In the genomic region with DNA sequence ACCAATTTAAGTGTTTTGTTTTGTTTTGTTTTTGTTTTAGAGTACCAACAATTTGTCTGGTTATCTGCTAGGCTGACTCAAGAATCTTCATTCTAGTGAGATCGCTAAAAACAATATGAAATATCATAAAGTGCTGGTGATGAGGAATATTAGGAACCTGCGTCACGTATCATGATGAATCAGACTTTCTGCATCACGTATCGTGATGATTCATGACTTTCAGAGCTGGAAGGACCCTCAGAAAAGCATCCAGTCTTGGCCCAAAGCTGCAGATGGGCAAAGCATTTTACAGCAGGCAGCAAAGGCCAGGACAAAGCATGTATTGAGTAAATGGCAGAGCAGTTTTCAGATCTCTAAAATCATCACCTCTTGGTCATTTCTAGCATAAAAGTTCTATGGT, we compare ENCODE assay signal across 23 cellular contexts.
DNase-seq lines count a peak whose midpoint lies in the region; ATAC-seq, FAIRE-seq and TF ChIP-seq lines count a peak whose summit lies in the region.
"Had no signal": no experiment of that assay in that cellular context is flagged by ENCODE, and none has a peak within 500 bp of the region (broad histone marks: within the 10 kb centered on the region; RNA-seq: fewer than 3 reads in every experiment).

No MANE protein-coding gene starts in this region.

- BruUV-seq in PC-3 (replicated peaks; lab: Mats Ljungman, UMichigan) = no TSS peak

- ATAC-seq in PC-3 = no peak
- peak; percentile 4 for ATAC-seq in foreskin keratinocyte
- no peak for ATAC-seq in natural killer cell
- ATAC-seq in GM18861 (IDR thresholded peaks at IDR 0.05; ENCODE audit: unreplicated experiment) = no peak
- ATAC-seq: effector memory CD8-positive, alpha-beta T cell; gastrocnemius medialis; stimulated activated naive CD8-positive, alpha-beta T cell treated with anti-CD3 and anti-CD28 coated beads, Interleukin-15, amount 100 ng/mL, for 72 hours; T-cell had no signal

- H2AFZ ChIP-seq in ACC112 (ENCODE audit: low read length, unreplicated experiment) = no peak overlapping the region
- no peak overlapping the region for H2AFZ ChIP-seq in PC-3 (ENCODE audit: low read length)

- peak overlapping the region; percentile 2; the same call in 1 of the 2 replicates for H3K4me3 ChIP-seq in ACC112 (ENCODE audit: low read depth, low read length)
- H3K4me3 ChIP-seq in PC-3 (ENCODE audit: low read length) = no peak overlapping the region
- H3K4me3 ChIP-seq in bronchial epithelial cell (ENCODE audit: low read depth, low read length) = no peak overlapping the region
- H3K4me3 ChIP-seq in adrenal gland = no peak overlapping the region
- H3K4me3 ChIP-seq: gastrocnemius medialis, sigmoid colon, transverse colon had no signal

- 93 to 98% (median 94%) methylated on average over 5 of the region's 5 CpGs for WGBS in adrenal gland, 4 donors

- H3K9me2 ChIP-seq in PC-3 (replicated peaks; ENCODE audit: low read length) = no peaks in the 10 kb centered on the region

- H3K4me3 Mint-ChIP-seq in natural killer cell = no peak overlapping the region
- H3K4me3 Mint-ChIP-seq: effector memory CD8-positive, alpha-beta T cell; stimulated activated naive CD8-positive, alpha-beta T cell treated with anti-CD3 and anti-CD28 coated beads, Interleukin-15, amount 100 ng/mL, for 72 hours; T-cell had no signal

- FAIRE-seq in bronchial epithelial cell (lab: Jason Lieb, UNC) = peak; percentile 66
- FAIRE-seq: GM12891 had no signal

- H3K27me3 ChIP-seq in ACC112 (ENCODE audit: insufficient read depth, low read length) = no peaks in the 10 kb centered on the region
- no peaks in the 10 kb centered on the region for H3K27me3 ChIP-seq in PC-3 (ENCODE audit: low read length)
- no peaks in the 10 kb centered on the region for H3K27me3 ChIP-seq in bronchial epithelial cell (ENCODE audit: control insufficient read depth, insufficient read depth, low read length)
- H3K27me3 ChIP-seq in foreskin keratinocyte = no peaks in the 10 kb centered on the region
- H3K27me3 ChIP-seq in adrenal gland = no peaks in the 10 kb centered on the region
- H3K27me3 ChIP-seq: gastrocnemius medialis, sigmoid colon, transverse colon had no signal

- H3K27me3 Mint-ChIP-seq in natural killer cell (ENCODE audit: low read depth in 2 of 2) = peaks cover 0 to 2% of the 10 kb centered on the region in 2 donors
- H3K27me3 Mint-ChIP-seq: effector memory CD8-positive, alpha-beta T cell; stimulated activated naive CD8-positive, alpha-beta T cell treated with anti-CD3 and anti-CD28 coated beads, Interleukin-15, amount 100 ng/mL, for 72 hours; T-cell had no signal

- H4K20me1 ChIP-seq in PC-3 (ENCODE audit: low read length) = no peaks in the 10 kb centered on the region

- TF ChIP-seq POLR2A in adrenal gland (IDR thresholded peaks at IDR 0.05) = no peak

- H3K79me2 ChIP-seq in ACC112 (ENCODE audit: control insufficient read depth, insufficient read depth, low read length, unreplicated experiment) = no peaks in the 10 kb centered on the region
- no peaks in the 10 kb centered on the region for H3K79me2 ChIP-seq in PC-3 (ENCODE audit: low read length)

- H3K9me3 Mint-ChIP-seq in natural killer cell = no peaks in the 10 kb centered on the region
- H3K9me3 Mint-ChIP-seq: stimulated activated naive CD8-positive, alpha-beta T cell treated with anti-CD3 and anti-CD28 coated beads, Interleukin-15, amount 100 ng/mL, for 72 hours; T-cell had no signal

- H3F3A ChIP-seq in PC-3 (ENCODE audit: low read length, unreplicated experiment) = no peaks in the 10 kb centered on the region

- peak overlapping the region; percentile 80 for H3K9ac ChIP-seq in PC-3 (ENCODE audit: low read length)

- intact Hi-C loops in PC-3 (cut with micrococcal nuclease) = no loop called here
- intact Hi-C loops in natural killer cell (cut with micrococcal nuclease) = no loop called here
- intact Hi-C loops in adrenal gland (cut with DNase I) = no loop called here

- POLR2A ChIA-PET in PC-3 (lab: Charles Lee; ENCODE audit: unreplicated experiment) = no interaction called here

- no peak for TF ChIP-seq CTCF in PC-3 (conservative IDR thresholded peaks at IDR 0.05; ENCODE audit: low read depth, low read length)
- TF ChIP-seq CTCF in bronchial epithelial cell (IDR thresholded peaks at IDR 0.05; ENCODE audit: insufficient read depth, low read length, severe bottlenecking) = no peak
- TF ChIP-seq CTCF in foreskin keratinocyte (conservative IDR thresholded peaks at IDR 0.05) = no peak
- no peak for TF ChIP-seq CTCF in natural killer cell (IDR thresholded peaks at IDR 0.05)
- TF ChIP-seq CTCF in adrenal gland (IDR thresholded peaks at IDR 0.05) = no peak

- DNase-seq in PC-3 (peak; percentile 72), bronchial epithelial cell (ENCODE audit: low read depth) (peak; percentile 72), foreskin keratinocyte (peak; percentile 64 to 78), natural killer cell (no peak), activated gamma-delta T cell (lab: John Stamatoyannopoulos, UW) (no peak), adrenal gland (no peak)
- DNase-seq: activated CD4-positive, alpha-beta T cell treated with anti-CD3 and anti-CD28 coated beads, Interleukin-2, amount 50 U/mL, for 1 hour; activated CD8-positive, alpha-beta memory T cell treated with anti-CD3 and anti-CD28 coated beads, Interleukin-2, amount 50 U/mL, for 48 hours; activated effector memory CD4-positive, alpha-beta T cell treated with Interleukin-2 at 50 U/mL for 16 hours; C1 segment of cervical spinal cord; cerebellar nuclear complex; effector memory CD8-positive, alpha-beta T cell; gastrocnemius medialis; NCI-H2029 treated with DMSO at 0.1 percent for 48 hours; NCI-H446; sigmoid colon; stimulated activated CD4-positive, alpha-beta T cell treated with anti-CD3 and anti-CD28 coated beads, Interleukin-2, amount 100 ng/mL, for 24 hours; stimulated activated naive CD8-positive, alpha-beta T cell treated with anti-CD3 and anti-CD28 coated beads, Interleukin-15, amount 100 ng/mL, for 72 hours; T-cell; transverse colon had no signal

- peak overlapping the region; percentile 99 for H3K27ac ChIP-seq in ACC112 (ENCODE audit: low read depth, low read length)
- peak overlapping the region; percentile 99 for H3K27ac ChIP-seq in PC-3 (ENCODE audit: low read length)
- H3K27ac ChIP-seq in foreskin keratinocyte = peak overlapping the region; percentile 78
- H3K27ac ChIP-seq in adrenal gland = no peak overlapping the region
- H3K27ac ChIP-seq: gastrocnemius medialis, sigmoid colon, transverse colon had no signal

- peaks cover 9% of the 10 kb centered on the region for H3K36me3 ChIP-seq in ACC112 (ENCODE audit: insufficient read depth, low read length)
- H3K36me3 ChIP-seq in PC-3 (ENCODE audit: low read depth, low read length) = no peaks in the 10 kb centered on the region
- H3K36me3 ChIP-seq in bronchial epithelial cell (ENCODE audit: control insufficient read depth, insufficient read depth, low read length) = no peaks in the 10 kb centered on the region
- H3K36me3 ChIP-seq in adrenal gland (replicated peaks in 1 of 2) = no peaks in the 10 kb centered on the region
- H3K36me3 ChIP-seq: gastrocnemius medialis, sigmoid colon, transverse colon had no signal

- H3K27ac Mint-ChIP-seq in natural killer cell = no peak overlapping the region
- H3K27ac Mint-ChIP-seq: effector memory CD8-positive, alpha-beta T cell; stimulated activated naive CD8-positive, alpha-beta T cell treated with anti-CD3 and anti-CD28 coated beads, Interleukin-15, amount 100 ng/mL, for 72 hours; T-cell had no signal

- CTCF ChIA-PET in PC-3 (lab: Charles Lee) = no interaction called here

- no peaks in the 10 kb centered on the region for H3K9me3 ChIP-seq in PC-3 (ENCODE audit: low read length)
- H3K9me3 ChIP-seq in adrenal gland (replicated peaks in 1 of 3) = no peaks in the 10 kb centered on the region
- H3K9me3 ChIP-seq: gastrocnemius medialis, sigmoid colon, transverse colon had no signal

- H3K4me1 Mint-ChIP-seq in natural killer cell = no peaks in the 10 kb centered on the region
- H3K4me1 Mint-ChIP-seq: stimulated activated naive CD8-positive, alpha-beta T cell treated with anti-CD3 and anti-CD28 coated beads, Interleukin-15, amount 100 ng/mL, for 72 hours; T-cell had no signal

- H3K36me3 Mint-ChIP-seq in natural killer cell = no peaks in the 10 kb centered on the region
- H3K36me3 Mint-ChIP-seq: T-cell had no signal

- peaks cover 70% of the 10 kb centered on the region for H3K4me1 ChIP-seq in ACC112 (ENCODE audit: control insufficient read depth, insufficient read depth, low read length, unreplicated experiment)
- H3K4me1 ChIP-seq in PC-3 (ENCODE audit: insufficient read depth, low read length) = peaks cover 51% of the 10 kb centered on the region
- peaks cover 36% of the 10 kb centered on the region for H3K4me1 ChIP-seq in foreskin keratinocyte
- H3K4me1 ChIP-seq in adrenal gland (replicated peaks in 1 of 2) = peaks cover 3 to 8% of the 10 kb centered on the region in 2 donors
- H3K4me1 ChIP-seq: gastrocnemius medialis, transverse colon had no signal

- H3K4me2 ChIP-seq in PC-3 (ENCODE audit: low read length) = peak overlapping the region; percentile 17

Comparison
In these comparisons a context has a peak if more than half of its experiments do, and no peak if none do; other contexts are left out.
1. H3K27ac ChIP-seq: peak in ACC112 (single experiment), PC-3 (single experiment) and foreskin keratinocyte (single experiment); none in adrenal gland (0 of 5).
2. DNase-seq: peak in PC-3 (single experiment), bronchial epithelial cell (single experiment) and foreskin keratinocyte (2 of 2); none in natural killer cell (single experiment), activated gamma-delta T cell (single experiment) and adrenal gland (0 of 7).